Comparison of ENCODE assay signal across 1 cellular context in genomic region chr6:11241793-11242201, GRCh38.
TF ChIP-seq lines count a peak whose summit lies in the region.

No MANE protein-coding gene starts in this region.

TF ChIP-seq in K562, 482 proteins besides CTCF, POLR2A, EP300 and RAD21 (continued from another document and continues in another):
- TF ChIP-seq ZBTB40 (IDR thresholded peaks at IDR 0.05) (no peak), ZBTB40 (CRISPR knock-in tag; IDR thresholded peaks at IDR 0.05) (no peak), STAT6 (CRISPR knock-in tag; IDR thresholded peaks at IDR 0.05) (no peak), CBX1 (IDR thresholded peaks at IDR 0.05; ENCODE audit: low read depth) (0 out of 2 replicates have a peak, but pooled peaks have one; percentile 51), ATF3 (IDR thresholded peaks at IDR 0.05) (no peak), ATF3 (CRISPR knock-in tag; conservative IDR thresholded peaks at IDR 0.05) (no peak), UBTF (IDR thresholded peaks at IDR 0.05; ENCODE audit: borderline replicate concordance in 1 of 2, low read depth in 2 of 2, low read length in 2 of 2) (no peak), NR1H2 (CRISPR knock-in tag; IDR thresholded peaks at IDR 0.05) (no peak), ZNF740 (CRISPR knock-in tag; IDR thresholded peaks at IDR 0.05) (no peak), ZNF740 (tag; IDR thresholded peaks at IDR 0.05) (no peak), E2F3 (CRISPR knock-in tag; IDR thresholded peaks at IDR 0.05) (peak; percentile 52; the same call in 1 of the 2 replicates), MLX (CRISPR knock-in tag; conservative IDR thresholded peaks at IDR 0.05) (no peak), CCNT2 (IDR thresholded peaks at IDR 0.05; ENCODE audit: borderline replicate concordance, extremely low read depth, insufficient read length, low read depth, low read length) (no peak), JUN (IDR thresholded peaks at IDR 0.05; ENCODE audit: borderline replicate concordance, low read depth, low read length) (no peak), JUN (CRISPR knock-in tag; IDR thresholded peaks at IDR 0.05; ENCODE audit: borderline replicate concordance) (no peak), SAP30 (IDR thresholded peaks at IDR 0.05; ENCODE audit: borderline replicate concordance, insufficient read depth, low read depth, low read length, poor library complexity, severe bottlenecking) (no peak), DEAF1 (CRISPR knock-in tag; IDR thresholded peaks at IDR 0.05) (peak; percentile 66), ZNF695 (CRISPR knock-in tag; IDR thresholded peaks at IDR 0.05) (no peak), XRCC5 (IDR thresholded peaks at IDR 0.05; ENCODE audit: low read depth, low read length) (no peak), RFX5 (IDR thresholded peaks at IDR 0.05; ENCODE audit: low read depth, low read length) (no peak), L3MBTL2 (IDR thresholded peaks at IDR 0.05) (peak; percentile 32; the same call in 1 of the 2 replicates), JUNB (CRISPR knock-in tag; conservative IDR thresholded peaks at IDR 0.05) (no peak), E2F6 (IDR thresholded peaks at IDR 0.05; ENCODE audit: borderline replicate concordance in 1 of 2, extremely low read depth in 1 of 2, insufficient read depth in 1 of 2, insufficient read length in 1 of 2, low read depth in 1 of 2, low read length in 1 of 2, poor library complexity in 1 of 2, severe bottlenecking in 1 of 2) (peak in 1 of 2 experiments; percentile 52), ZNF699 (CRISPR knock-in tag; IDR thresholded peaks at IDR 0.05; ENCODE audit: insufficient replicate concordance) (no peak), XRCC4 (IDR thresholded peaks at IDR 0.05; ENCODE audit: extremely low read depth, insufficient read depth, insufficient read length) (no peak), MAFF (IDR thresholded peaks at IDR 0.05; ENCODE audit: low read length) (no peak), NELFE (IDR thresholded peaks at IDR 0.05; ENCODE audit: insufficient read depth, insufficient read length) (no peak), KLF16 (IDR thresholded peaks at IDR 0.05) (peak; percentile 58; the same call in 1 of the 2 replicates), MAX (CRISPR knock-in tag; IDR thresholded peaks at IDR 0.05) (no peak), SMC3 (conservative IDR thresholded peaks at IDR 0.05; ENCODE audit: insufficient read depth, low read depth, low read length) (peak; percentile 43; the same call in 1 of the 2 replicates), USF1 (CRISPR knock-in tag; IDR thresholded peaks at IDR 0.05) (no peak), MEF2A (IDR thresholded peaks at IDR 0.05; ENCODE audit: control insufficient read depth, low read depth, low read length) (no peak), ZBTB26 (CRISPR knock-in tag; IDR thresholded peaks at IDR 0.05) (no peak), CEBPG (CRISPR knock-in tag; IDR thresholded peaks at IDR 0.05) (no peak), CEBPG (tag; conservative IDR thresholded peaks at IDR 0.05 in 1 of 2, IDR thresholded peaks at IDR 0.05 in 1 of 2) (no peak)
